Comparison of ENCODE assay signal across 15 cellular contexts in the genomic region with DNA sequence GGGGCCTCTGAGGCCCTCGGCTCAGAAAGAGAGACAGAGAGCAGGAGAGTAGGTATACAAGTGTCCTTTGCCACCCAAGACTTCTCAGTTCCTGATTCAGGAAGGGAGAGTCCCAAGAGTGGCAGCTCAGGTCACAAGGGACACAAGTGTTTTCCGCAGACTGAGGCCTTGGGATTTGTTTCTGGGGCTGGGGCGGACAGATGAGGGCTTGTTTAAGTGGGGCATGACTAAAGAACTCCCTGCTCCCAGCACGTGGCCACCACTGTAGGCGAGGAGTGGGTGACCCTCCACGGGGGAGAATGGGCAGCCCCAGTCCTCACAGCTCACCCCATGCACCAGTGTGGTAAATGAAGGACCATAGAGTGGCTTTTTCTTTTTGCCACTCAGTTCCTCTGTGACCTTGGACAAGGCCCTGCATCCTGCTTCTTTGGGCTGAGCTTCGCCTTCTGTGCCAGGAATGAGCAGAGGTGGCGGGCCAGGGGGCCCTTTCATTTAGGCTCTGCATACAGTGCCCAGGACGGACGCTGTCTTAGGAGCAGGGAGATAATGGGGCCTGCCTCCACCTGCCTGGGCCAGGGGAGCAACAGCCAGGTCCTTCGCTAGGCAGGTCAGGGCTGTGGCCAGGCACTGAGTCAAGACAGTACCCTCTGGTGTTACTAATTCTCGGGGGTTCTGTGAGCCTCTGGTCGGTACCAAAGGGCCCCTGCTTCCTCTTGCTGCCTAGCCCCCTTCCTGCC. TPM values are rescaled to one million over a fixed set of nuclear protein-coding genes. Genes with fewer than 3 reads are reported as not detected.
"Had no signal": no experiment of that assay in that cellular context is flagged by ENCODE, and none has a peak within 500 bp of the region (broad histone marks: within the 10 kb centered on the region; RNA-seq: fewer than 3 reads in every experiment).

No MANE protein-coding gene starts in this region.

- H3K36me3 Mint-ChIP-seq: activated naive CD4-positive, alpha-beta T cell treated with anti-CD3 and anti-CD28 coated beads, Interleukin-2, amount 10 ng/mL, durations not matched to agents 7 days and 5 days had no signal

- H3K4me3 Mint-ChIP-seq: activated naive CD4-positive, alpha-beta T cell treated with anti-CD3 and anti-CD28 coated beads, Interleukin-2, amount 10 ng/mL, durations not matched to agents 7 days and 5 days; brain; immature natural killer cell; natural killer cell treated with Interleukin-12 subunit alpha and Interleukin-12 subunit beta and Interleukin-15 and Interleukin-18, amount 100 ng/mL, for 72 hours had no signal

- DNase-seq: activated CD4-positive, alpha-beta T cell treated with anti-CD3 and anti-CD28 coated beads, Interleukin-2, amount 50 U/mL, for 48 hours; activated CD4-positive, CD25-positive, alpha-beta regulatory T cell treated with anti-CD3 and anti-CD28 coated beads, Interleukin-2, amount 50 U/mL, for 72 hours; activated naive CD4-positive, alpha-beta T cell treated with anti-CD3 and anti-CD28 coated beads, Interleukin-2, amount 10 ng/mL, durations not matched to agents 7 days and 5 days; dermis blood vessel endothelial cell; foreskin fibroblast; glutamatergic neuron; immature natural killer cell; left colon; stimulated activated CD4-positive, alpha-beta T cell treated with anti-CD3 and anti-CD28 coated beads, Interleukin-4, amount 100 ng/mL, for 24 hours had no signal

- ATAC-seq: esophagus mucosa; left colon; natural killer cell treated with Interleukin-12 subunit alpha and Interleukin-12 subunit beta and Interleukin-15 and Interleukin-18, amount 100 ng/mL, for 72 hours had no signal

- H3K36me3 ChIP-seq: uterus had no signal

- H3K4me3 ChIP-seq: uterus had no signal

- H3K27me3 Mint-ChIP-seq: brain; natural killer cell treated with Interleukin-12 subunit alpha and Interleukin-12 subunit beta and Interleukin-15 and Interleukin-18, amount 100 ng/mL, for 72 hours had no signal

- H3K27me3 ChIP-seq: uterus had no signal

- H3K27ac Mint-ChIP-seq: activated naive CD4-positive, alpha-beta T cell treated with anti-CD3 and anti-CD28 coated beads, Interleukin-2, amount 10 ng/mL, durations not matched to agents 7 days and 5 days; immature natural killer cell; natural killer cell treated with Interleukin-12 subunit alpha and Interleukin-12 subunit beta and Interleukin-15 and Interleukin-18, amount 100 ng/mL, for 72 hours had no signal

- H3K27ac ChIP-seq: uterus had no signal

- H3K4me1 ChIP-seq: uterus had no signal

- H3K4me1 Mint-ChIP-seq: activated naive CD4-positive, alpha-beta T cell treated with anti-CD3 and anti-CD28 coated beads, Interleukin-2, amount 10 ng/mL, durations not matched to agents 7 days and 5 days; immature natural killer cell had no signal

RNA-seq across cellular contexts. Expression of gene AMBP, which starts 50.8 kb away (rescaled TPM):
- total RNA-seq: natural killer cell treated with Interleukin-12 subunit alpha and Interleukin-12 subunit beta and Interleukin-15 and Interleukin-18, amount 100 ng/mL, for 72 hours; osteoblast; T-helper 2 cell treated with Interferon-gamma antibody and Interleukin-4, amounts not matched to agents 100 ng/mL and 5 ng/mL, for 36 hours had no signal
- polyA plus RNA-seq: immature natural killer cell had no signal
